ENCODE assay signal across 16 cellular contexts in the genomic region with DNA sequence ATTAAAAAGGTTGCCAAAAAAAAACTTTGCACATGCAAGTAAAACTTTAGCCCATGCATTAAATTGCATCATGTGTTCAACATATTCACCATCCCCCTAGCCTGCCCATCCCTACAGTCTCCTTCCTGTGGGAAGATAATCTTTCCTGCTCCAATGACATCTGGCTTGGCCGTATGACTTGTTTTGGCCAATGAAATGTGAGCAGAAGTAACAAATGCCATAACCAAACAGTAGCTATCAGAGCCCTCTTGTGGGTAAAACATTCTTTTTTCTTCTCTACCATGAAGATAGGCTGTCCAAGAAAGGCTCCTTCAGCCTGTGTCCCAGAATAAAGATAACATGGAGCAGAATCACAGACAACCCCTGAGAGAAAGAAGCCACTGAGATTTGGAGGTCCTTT. TPM values are rescaled to one million over a fixed set of nuclear protein-coding genes. Genes with fewer than 3 reads are reported as not detected.
"Had no signal": no experiment of that assay in that cellular context is flagged by ENCODE, and none has a peak within 500 bp of the region (broad histone marks: within the 10 kb centered on the region; RNA-seq: fewer than 3 reads in every experiment).

No MANE protein-coding gene starts in this region.

- H3K4me3 Mint-ChIP-seq: activated CD4-positive, alpha-beta memory T cell treated with anti-CD3 and anti-CD28 coated beads, Interleukin-2, amount 10 ng/mL, durations not matched to agents 7 days and 5 days; activated T-cell treated with anti-CD3 and anti-CD28 coated beads, Interleukin-2, amount 50 U/mL, for 24 hours; natural killer cell; stimulated activated effector memory CD8-positive, alpha-beta T cell treated with anti-CD3 and anti-CD28 coated beads, Interleukin-12 subunit alpha, Interleukin-12 subunit beta, amount 100 ng/mL, for 72 hours had no signal

- DNase-seq: activated CD4-positive, alpha-beta memory T cell treated with anti-CD3 and anti-CD28 coated beads, Interleukin-2, amount 10 ng/mL, durations not matched to agents 7 days and 5 days; activated CD4-positive, alpha-beta T cell treated with anti-CD3 and anti-CD28 coated beads for 4 hours; activated effector memory CD4-positive, alpha-beta T cell treated with Interleukin-2 at 50 U/mL for 16 hours; activated naive CD4-positive, alpha-beta T cell treated with anti-CD3 and anti-CD28 coated beads, Interleukin-2, amount 50 U/mL, for 16 hours; activated T-cell treated with anti-CD3 and anti-CD28 coated beads, Interleukin-2, amount 50 U/mL, for 24 hours; heart right ventricle; left colon; natural killer cell; stimulated activated CD4-positive, alpha-beta T cell treated with anti-CD3 and anti-CD28 coated beads, Interleukin-12 subunit alpha, Interleukin-12 subunit beta, amount 100 ng/mL, for 4 hours; stimulated activated CD4-positive, alpha-beta T cell treated with anti-CD3 and anti-CD28 coated beads, Interleukin-2, amount 100 ng/mL, for 24 hours; WERI-Rb-1 had no signal

- H3K36me3 ChIP-seq: heart right ventricle, neutrophil, WERI-Rb-1 had no signal

- ATAC-seq: heart right ventricle; left colon; natural killer cell; stimulated activated effector memory CD8-positive, alpha-beta T cell treated with anti-CD3 and anti-CD28 coated beads, Interleukin-12 subunit alpha, Interleukin-12 subunit beta, amount 100 ng/mL, for 72 hours had no signal

- H3K4me1 ChIP-seq: heart right ventricle had no signal

- H3K9me3 Mint-ChIP-seq: activated CD4-positive, alpha-beta memory T cell treated with anti-CD3 and anti-CD28 coated beads, Interleukin-2, amount 10 ng/mL, durations not matched to agents 7 days and 5 days; activated T-cell treated with anti-CD3 and anti-CD28 coated beads, Interleukin-2, amount 50 U/mL, for 24 hours; natural killer cell; stimulated activated effector memory CD8-positive, alpha-beta T cell treated with anti-CD3 and anti-CD28 coated beads, Interleukin-12 subunit alpha, Interleukin-12 subunit beta, amount 100 ng/mL, for 72 hours had no signal

- H3K9me3 ChIP-seq: heart right ventricle, neutrophil had no signal

- H3K4me3 ChIP-seq: heart right ventricle had no signal

- FAIRE-seq: astrocyte, frontal cortex had no signal

- H3K4me1 Mint-ChIP-seq: activated CD4-positive, alpha-beta memory T cell treated with anti-CD3 and anti-CD28 coated beads, Interleukin-2, amount 10 ng/mL, durations not matched to agents 7 days and 5 days; natural killer cell; stimulated activated effector memory CD8-positive, alpha-beta T cell treated with anti-CD3 and anti-CD28 coated beads, Interleukin-12 subunit alpha, Interleukin-12 subunit beta, amount 100 ng/mL, for 72 hours had no signal

- H3K27ac ChIP-seq: epithelial cell of prostate, heart right ventricle, neutrophil, WERI-Rb-1 had no signal

- H3K36me3 Mint-ChIP-seq: natural killer cell; stimulated activated effector memory CD8-positive, alpha-beta T cell treated with anti-CD3 and anti-CD28 coated beads, Interleukin-12 subunit alpha, Interleukin-12 subunit beta, amount 100 ng/mL, for 72 hours had no signal

- H3K27ac Mint-ChIP-seq: activated CD4-positive, alpha-beta memory T cell treated with anti-CD3 and anti-CD28 coated beads, Interleukin-2, amount 10 ng/mL, durations not matched to agents 7 days and 5 days; activated T-cell treated with anti-CD3 and anti-CD28 coated beads, Interleukin-2, amount 50 U/mL, for 24 hours; natural killer cell; stimulated activated effector memory CD8-positive, alpha-beta T cell treated with anti-CD3 and anti-CD28 coated beads, Interleukin-12 subunit alpha, Interleukin-12 subunit beta, amount 100 ng/mL, for 72 hours had no signal

RNA-seq across cellular contexts. Expression of a gene that starts 15.2 kb away (rescaled TPM):
- total RNA-seq: activated CD4-positive, alpha-beta memory T cell treated with anti-CD3 and anti-CD28 coated beads, Interleukin-2, amount 10 ng/mL, durations not matched to agents 7 days and 5 days; natural killer cell had no signal
